In genomic region chr16:74844041-74844826, GRCh38 we compare ENCODE assay signal across 12 cellular contexts.
"Had no signal": no experiment of that assay in that cellular context is flagged by ENCODE, and none has a peak within 500 bp of the region (broad histone marks: within the 10 kb centered on the region; RNA-seq: fewer than 3 reads in every experiment).

No MANE protein-coding gene starts in this region.

- H3K9me3 ChIP-seq: lower lobe of right lung, right atrium auricular region, tibial artery had no signal

- H3K4me1 ChIP-seq: lower lobe of right lung, right atrium auricular region, tibial artery had no signal

- H3K27me3 ChIP-seq: right atrium auricular region, tibial artery had no signal

- H3K36me3 ChIP-seq: lower lobe of right lung, right atrium auricular region, tibial artery had no signal

- DNase-seq: activated gamma-delta T cell treated with Interleukin-2 at 50 U/mL for 16 hours; activated naive CD8-positive, alpha-beta T cell treated with anti-CD3 and anti-CD28 coated beads for 36 hours; activated T-cell treated with anti-CD3 and anti-CD28 coated beads, Interleukin-2, amount 50 U/mL, for 24 hours; anterior cingulate cortex; hippocampal formation; kidney glomerular epithelial cell; lower lobe of right lung; naive thymus-derived CD8-positive, alpha-beta T cell; T-helper 17 cell; tibial artery had no signal

- H3K4me3 ChIP-seq: lower lobe of right lung, right atrium auricular region, skin epidermis, tibial artery had no signal

- H3K27ac ChIP-seq: lower lobe of right lung, right atrium auricular region, skin epidermis, tibial artery had no signal
